ENCODE assay signal across 33 cellular contexts in the genomic region with DNA sequence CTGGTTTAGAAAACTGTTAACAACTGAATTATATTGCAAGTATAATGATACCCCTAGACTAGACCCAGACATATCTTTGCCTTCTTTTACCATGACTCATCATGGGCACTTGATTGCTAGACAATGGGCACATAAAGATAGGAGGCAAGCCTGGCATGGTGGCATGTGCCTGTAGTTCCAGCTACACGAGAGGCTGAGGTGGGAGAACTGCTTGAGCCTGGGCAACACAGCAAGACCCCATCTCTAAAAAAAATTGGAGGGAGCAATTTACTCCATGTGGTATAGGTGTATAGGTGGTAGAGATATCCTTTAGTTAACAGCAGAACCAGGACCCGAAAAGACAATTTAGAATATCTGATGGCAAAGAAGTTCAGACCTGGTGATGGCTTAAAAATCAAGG.
"Had no signal": no experiment of that assay in that cellular context is flagged by ENCODE, and none has a peak within 500 bp of the region (broad histone marks: within the 10 kb centered on the region; RNA-seq: fewer than 3 reads in every experiment).

No MANE protein-coding gene starts in this region.

- ATAC-seq: activated T-cell treated with anti-CD3 and anti-CD28 coated beads, Interleukin-2, amount 50 U/mL, for 4 hours; activated T-helper 17 cell treated with anti-CD3 and anti-CD28 coated beads, Interleukin-2, amount 50 U/mL, for 72 hours; effector memory CD8-positive, alpha-beta T cell; foreskin keratinocyte; gastrocnemius medialis; heart left ventricle had no signal

- H3K36me3 Mint-ChIP-seq: activated naive CD8-positive, alpha-beta T cell had no signal

- H3K4me1 Mint-ChIP-seq: activated CD4-positive, alpha-beta memory T cell treated with anti-CD3 and anti-CD28 coated beads, Interleukin-2, amount 10 ng/mL, durations not matched to agents 7 days and 5 days; activated CD4-positive, alpha-beta T cell treated with anti-CD3 and anti-CD28 coated beads, Interleukin-2, amount 10 ng/mL, durations not matched to agents 7 days and 5 days; activated T-helper 17 cell treated with anti-CD3 and anti-CD28 coated beads, Interleukin-2, amount 50 U/mL, for 72 hours; central memory CD8-positive, alpha-beta T cell had no signal

- FAIRE-seq: astrocyte, bronchial epithelial cell, colon had no signal

- H3K27ac Mint-ChIP-seq: activated CD4-positive, alpha-beta memory T cell treated with anti-CD3 and anti-CD28 coated beads, Interleukin-2, amount 10 ng/mL, durations not matched to agents 7 days and 5 days; activated CD4-positive, alpha-beta T cell treated with anti-CD3 and anti-CD28 coated beads, Interleukin-2, amount 10 ng/mL, durations not matched to agents 7 days and 5 days; activated naive CD8-positive, alpha-beta T cell; activated T-helper 17 cell treated with anti-CD3 and anti-CD28 coated beads, Interleukin-2, amount 50 U/mL, for 72 hours; effector memory CD8-positive, alpha-beta T cell; T-helper 1 cell treated with Interleukin-12 subunit alpha and Interleukin-12 subunit beta and Interleukin-4 antibody, amounts not matched to agents 30 μg/mL and 1 μg/mL, for 36 hours; T-helper 2 cell treated with Interferon-gamma antibody and Interleukin-4, amounts not matched to agents 5 μg/mL and 100 μg/mL, for 36 hours had no signal

- DNase-seq: activated CD4-positive, alpha-beta memory T cell treated with anti-CD3 and anti-CD28 coated beads, Interleukin-2, amount 10 ng/mL, durations not matched to agents 7 days and 5 days; activated CD4-positive, alpha-beta T cell treated with anti-CD3 and anti-CD28 coated beads for 1 hour; activated CD4-positive, alpha-beta T cell treated with anti-CD3 and anti-CD28 coated beads for 4 hours; activated CD4-positive, alpha-beta T cell treated with anti-CD3 and anti-CD28 coated beads, Interleukin-2, amount 10 ng/mL, durations not matched to agents 7 days and 5 days; activated CD4-positive, alpha-beta T cell treated with anti-CD3 and anti-CD28 coated beads, Interleukin-2, amount 50 U/mL, for 4 hours; activated CD8-positive, alpha-beta memory T cell treated with anti-CD3 and anti-CD28 coated beads for 24 hours; activated effector memory CD4-positive, alpha-beta T cell treated with Interleukin-2 at 50 U/mL for 16 hours; activated gamma-delta T cell treated with Interleukin-2 at 50 U/mL for 16 hours; activated naive CD4-positive, alpha-beta T cell treated with anti-CD3 and anti-CD28 coated beads, Interleukin-2, amount 50 U/mL, for 16 hours; activated naive CD4-positive, alpha-beta T cell treated with Interleukin-2 at 50 U/mL for 16 hours; activated T-cell treated with anti-CD3 and anti-CD28 coated beads, Interleukin-2, amount 50 U/mL, for 4 hours; amniotic stem cell; anterior cingulate cortex; brain microvascular endothelial cell; cortex of kidney; dermis blood vessel endothelial cell; effector CD4-positive, alpha-beta T cell; effector memory CD8-positive, alpha-beta T cell; erythroblast; foreskin keratinocyte; gastrocnemius medialis; glutamatergic neuron; heart left ventricle; T1000 had no signal

- H3K4me3 Mint-ChIP-seq: activated CD4-positive, alpha-beta memory T cell treated with anti-CD3 and anti-CD28 coated beads, Interleukin-2, amount 10 ng/mL, durations not matched to agents 7 days and 5 days; activated CD4-positive, alpha-beta T cell treated with anti-CD3 and anti-CD28 coated beads, Interleukin-2, amount 10 ng/mL, durations not matched to agents 7 days and 5 days; activated naive CD8-positive, alpha-beta T cell; activated T-cell treated with anti-CD3 and anti-CD28 coated beads, Interleukin-2, amount 50 U/mL, for 4 hours; activated T-helper 17 cell treated with anti-CD3 and anti-CD28 coated beads, Interleukin-2, amount 50 U/mL, for 72 hours; central memory CD8-positive, alpha-beta T cell; effector memory CD8-positive, alpha-beta T cell; T-helper 1 cell treated with Interleukin-12 subunit alpha and Interleukin-12 subunit beta and Interleukin-4 antibody, amounts not matched to agents 30 μg/mL and 1 μg/mL, for 36 hours; T-helper 2 cell treated with Interferon-gamma antibody and Interleukin-4, amounts not matched to agents 5 μg/mL and 100 μg/mL, for 36 hours had no signal

- H3K9me3 Mint-ChIP-seq: activated CD4-positive, alpha-beta memory T cell treated with anti-CD3 and anti-CD28 coated beads, Interleukin-2, amount 10 ng/mL, durations not matched to agents 7 days and 5 days; activated CD4-positive, alpha-beta T cell treated with anti-CD3 and anti-CD28 coated beads, Interleukin-2, amount 10 ng/mL, durations not matched to agents 7 days and 5 days; activated T-cell treated with anti-CD3 and anti-CD28 coated beads, Interleukin-2, amount 50 U/mL, for 4 hours; activated T-helper 17 cell treated with anti-CD3 and anti-CD28 coated beads, Interleukin-2, amount 50 U/mL, for 72 hours; central memory CD8-positive, alpha-beta T cell; effector memory CD8-positive, alpha-beta T cell; T-helper 1 cell treated with Interleukin-12 subunit alpha and Interleukin-12 subunit beta and Interleukin-4 antibody, amounts not matched to agents 30 μg/mL and 1 μg/mL, for 36 hours; T-helper 2 cell treated with Interferon-gamma antibody and Interleukin-4, amounts not matched to agents 5 μg/mL and 100 μg/mL, for 36 hours had no signal

- H3K36me3 ChIP-seq: brain microvascular endothelial cell, esophagus muscularis mucosa, gastrocnemius medialis, heart left ventricle had no signal

- H3K4me1 ChIP-seq: esophagus muscularis mucosa, foreskin keratinocyte, gastrocnemius medialis, heart left ventricle had no signal

- H3K9me3 ChIP-seq: esophagus muscularis mucosa, gastrocnemius medialis, heart left ventricle had no signal

- H3K4me3 ChIP-seq: esophagus muscularis mucosa, gastrocnemius medialis, heart left ventricle had no signal

- H3K27ac ChIP-seq: brain microvascular endothelial cell, esophagus muscularis mucosa, foreskin keratinocyte, gastrocnemius medialis, heart left ventricle had no signal
